10 cellular contexts compared by ENCODE assay signal in genomic region chr19:51712461-51713081, GRCh38. TPM values are rescaled to one million over a fixed set of nuclear protein-coding genes. Genes with fewer than 3 reads are reported as not detected.
DNase-seq lines count a peak whose midpoint lies in the region; ATAC-seq and TF ChIP-seq lines count a peak whose summit lies in the region.
"Had no signal": no experiment of that assay in that cellular context is flagged by ENCODE, and none has a peak within 500 bp of the region (broad histone marks: within the 10 kb centered on the region; RNA-seq: fewer than 3 reads in every experiment).

No MANE protein-coding gene starts in this region.

- H3K4me3 ChIP-seq in DND-41 (ENCODE audit: low read depth in 1 of 2, low read length in 2 of 2) (no peak overlapping the region), left lung (no peak overlapping the region), tibial nerve (no peak overlapping the region)

- no peak for DNase-seq in DND-41
- peak; percentile 7 to 9 for DNase-seq in Kasumi-1 (lab: John Stamatoyannopoulos, UW)
- DNase-seq in activated B cell treated with CpG ODN at 0.5 μM for 24 hours, result no peak
- no peak for DNase-seq in left lung
- DNase-seq in NCI-H2081 (lab: John Stamatoyannopoulos, UW), result no peak
- no peak for DNase-seq in tibial nerve (ENCODE audit: low spot score in 2 of 2)
- no peak for DNase-seq in GOT3 (lab: John Stamatoyannopoulos, UW)
- DNase-seq: activated gamma-delta T cell treated with Interleukin-2 at 50 U/mL for 16 hours had no signal

- H3K27ac Mint-ChIP-seq in activated B cell treated with CpG ODN at 0.5 μM for 24 hours, result no peak overlapping the region

- intact Hi-C loops in activated B cell treated with CpG ODN at 0.5 μM for 24 hours (cut with micrococcal nuclease) (no loop called here), left lung (cut with DNase I) (no loop called here)

- TF ChIP-seq CTCF in DND-41 (IDR thresholded peaks at IDR 0.05; ENCODE audit: borderline replicate concordance, extremely low read depth, low read length, poor library complexity, severe bottlenecking) (peak; percentile 44), activated B cell treated with CpG ODN at 0.5 μM for 24 hours (IDR thresholded peaks at IDR 0.05) (no peak), left lung (IDR thresholded peaks at IDR 0.05) (no peak), tibial nerve (IDR thresholded peaks at IDR 0.05) (no peak)

- no peak overlapping the region for H3K4me2 ChIP-seq in DND-41 (ENCODE audit: insufficient read depth, low read length)

- no peak overlapping the region for H2AFZ ChIP-seq in DND-41 (ENCODE audit: low read depth, low read length)

- H3K27me3 Mint-ChIP-seq in activated B cell treated with CpG ODN at 0.5 μM for 24 hours, result peaks cover 8% of the 10 kb centered on the region

- H3K4me3 Mint-ChIP-seq in activated B cell treated with CpG ODN at 0.5 μM for 24 hours, result no peak overlapping the region

- H3K27me3 ChIP-seq in DND-41 (ENCODE audit: insufficient read depth, low read length, poor library complexity) (peaks cover 16% of the 10 kb centered on the region), left lung (peaks cover 0 to 21% of the 10 kb centered on the region in 2 donors), tibial nerve (peaks cover 0 to 6% of the 10 kb centered on the region in 2 donors)

- 40 to 46% methylated on average over 9 of the region's 9 CpGs for WGBS in tibial nerve, 2 donors

- H3K36me3 ChIP-seq in DND-41 (ENCODE audit: insufficient read depth, low read length) (no peaks in the 10 kb centered on the region), left lung (no peaks in the 10 kb centered on the region), tibial nerve (peaks cover 0 to 12% (median 0%) of the 10 kb centered on the region in 3 donors)

- peaks cover 4% of the 10 kb centered on the region for H3K9me3 Mint-ChIP-seq in activated B cell treated with CpG ODN at 0.5 μM for 24 hours

- H3K79me2 ChIP-seq in DND-41 (ENCODE audit: insufficient read depth, low read length), result no peaks in the 10 kb centered on the region

- no peaks in the 10 kb centered on the region for H3K9me3 ChIP-seq in DND-41 (ENCODE audit: insufficient read depth, low read length, severe bottlenecking)
- no peaks in the 10 kb centered on the region for H3K9me3 ChIP-seq in left lung
- H3K9me3 ChIP-seq in tibial nerve, result no peaks in the 10 kb centered on the region

- POLR2A ChIA-PET in activated B cell treated with CpG ODN at 0.5 μM for 24 hours (lab: Charles Lee), result no interaction called here

- H3K9ac ChIP-seq in DND-41 (ENCODE audit: low read depth, low read length), result no peak overlapping the region

- H3K36me3 Mint-ChIP-seq in activated B cell treated with CpG ODN at 0.5 μM for 24 hours (ENCODE audit: low read depth), result no peaks in the 10 kb centered on the region

- H3K4me1 ChIP-seq in DND-41 (ENCODE audit: insufficient read depth, low read length) (no peaks in the 10 kb centered on the region), left lung (no peaks in the 10 kb centered on the region), tibial nerve (no peaks in the 10 kb centered on the region)

- TF ChIP-seq POLR2A in tibial nerve (IDR thresholded peaks at IDR 0.05), result no peak

- no peak for TF ChIP-seq EP300 in tibial nerve (IDR thresholded peaks at IDR 0.05)

- H3K27ac ChIP-seq in DND-41 (ENCODE audit: low read length) (no peak overlapping the region), left lung (no peak overlapping the region), tibial nerve (no peak overlapping the region)

- CTCF ChIA-PET in activated B cell treated with CpG ODN at 0.5 μM for 24 hours (lab: Charles Lee), result interaction anchor here (1.6 kb wide), 1 partner anchor 65 kb away, joined by 4 read pairs; no protein-coding TSS in a partner anchor

- H4K20me1 ChIP-seq in DND-41 (ENCODE audit: insufficient read depth, low read length), result no peaks in the 10 kb centered on the region

- ATAC-seq in DND-41 (ENCODE audit: insufficient read depth, low read depth) (no peak), activated B cell treated with CpG ODN at 0.5 μM for 24 hours (ENCODE audit: low read depth) (peak; percentile 50), left lung (peak; percentile 58), GM21717 (IDR thresholded peaks at IDR 0.05; ENCODE audit: unreplicated experiment) (no peak)

- peaks cover 26% of the 10 kb centered on the region for H3K4me1 Mint-ChIP-seq in activated B cell treated with CpG ODN at 0.5 μM for 24 hours

RNA-seq across cellular contexts. Expression of gene HAS1, which starts 11.2 kb away (rescaled TPM):
- total RNA-seq in activated B cell treated with CpG ODN at 0.5 μM for 24 hours (not detected in 2 replicates), left lung (under 1 TPM; 0.26 to 0.50 TPM), tibial nerve (1 to 10 TPM in 1 of 4 donors, under 1 TPM in 1, not detected in 2; 0.44 to 3.3 TPM)
- total RNA-seq: pulmonary artery endothelial cell had no signal

RNA-seq across cellular contexts. Expression of gene SPACA6, which starts 19.4 kb away (rescaled TPM):
- 3.2 and 3.3 TPM in 2 replicates for total RNA-seq in activated B cell treated with CpG ODN at 0.5 μM for 24 hours
- total RNA-seq in left lung, result 10 to 100 TPM; 15.9 to 27.3 TPM
- 10 to 100 TPM; 10.7 to 47.9 (median 34.0) TPM for total RNA-seq in tibial nerve

RNA-seq across cellular contexts. Expression of gene FPR1, which starts 39.1 kb away (rescaled TPM):
- total RNA-seq in activated B cell treated with CpG ODN at 0.5 μM for 24 hours (0.49 TPM in 1 of 2 replicates, not detected in the other), left lung (100 to 1,000 TPM in 1 of 2 donors, 10 to 100 TPM in 1; 20.0 to 193 TPM), tibial nerve (10 to 100 TPM in 1 of 4 donors, 1 to 10 TPM in 3; 1.7 to 36.9 (median 6.4) TPM)
- total RNA-seq: pulmonary artery endothelial cell had no signal

RNA-seq across cellular contexts. Expression of gene FPR2, which starts 48.4 kb away (rescaled TPM):
- total RNA-seq in activated B cell treated with CpG ODN at 0.5 μM for 24 hours, result 0.12 TPM in 1 of 2 replicates, not detected in the other
- 10 to 100 TPM in 1 of 2 donors, 1 to 10 TPM in 1; 5.9 to 41.7 TPM for total RNA-seq in left lung
- total RNA-seq in tibial nerve, result 1 to 10 TPM in 2 of 4 donors, under 1 TPM in 2; 0.66 to 4.5 (median 1.0) TPM
- total RNA-seq: pulmonary artery endothelial cell had no signal

Comparison
In these comparisons a context has a peak if more than half of its experiments do, and no peak if none do; other contexts are left out.
1. ATAC-seq: peak in activated B cell treated with CpG ODN at 0.5 μM for 24 hours (single experiment) and left lung (single experiment); none in DND-41 (single experiment) and GM21717 (single experiment).
2. DNase-seq: peak in Kasumi-1 (2 of 2); none in DND-41 (single experiment), activated B cell treated with CpG ODN at 0.5 μM for 24 hours (single experiment), left lung (0 of 2), NCI-H2081 (0 of 2), tibial nerve (0 of 2) and GOT3 (single experiment).